Comparison of ENCODE assay signal across 1 cellular context in genomic region chr2:172100080-172101007, GRCh38.
TF ChIP-seq lines count a peak whose summit lies in the region.

No MANE protein-coding gene starts in this region.

TF ChIP-seq in SK-N-SH treated with all-trans-retinoic acid at 6 μM for 48 hours, 23 proteins besides CTCF, POLR2A, EP300 and RAD21 (continued from another document):
- TF ChIP-seq CREB5 (CRISPR knock-in tag; IDR thresholded peaks at IDR 0.05; ENCODE audit: low read depth): no peak
- TF ChIP-seq BACH2 (CRISPR knock-in tag; IDR thresholded peaks at IDR 0.05; ENCODE audit: borderline replicate concordance): no peak
- no peak for TF ChIP-seq TOX (CRISPR knock-in tag; IDR thresholded peaks at IDR 0.05; ENCODE audit: borderline replicate concordance)
TF ChIP-seq in SK-N-SH treated with all-trans-retinoic acid at 6 μM for 48 hours: peak in this region for 0.
